10 cellular contexts compared by ENCODE assay signal in genomic region chr6:11025911-11026635, GRCh38. TPM values are rescaled to one million over a fixed set of nuclear protein-coding genes. Genes with fewer than 3 reads are reported as not detected.
DNase-seq lines count a peak whose midpoint lies in the region; ATAC-seq and TF ChIP-seq lines count a peak whose summit lies in the region.
"Had no signal": no experiment of that assay in that cellular context is flagged by ENCODE, and none has a peak within 500 bp of the region (broad histone marks: within the 10 kb centered on the region; RNA-seq: fewer than 3 reads in every experiment).

No MANE protein-coding gene starts in this region.

- H3K27me3 ChIP-seq in cardiac muscle cell = no peaks in the 10 kb centered on the region

- no peak overlapping the region for H3K4me3 Mint-ChIP-seq in CD14-positive monocyte

- H3K4me1 ChIP-seq in cardiac muscle cell (ENCODE audit: low read depth) = peaks cover 13% of the 10 kb centered on the region

- TF ChIP-seq CTCF in cardiac muscle cell (IDR thresholded peaks at IDR 0.05; ENCODE audit: low read depth, low read length) (no peak), CD14-positive monocyte (IDR thresholded peaks at IDR 0.05) (no peak)

- H3K27me3 Mint-ChIP-seq in CD14-positive monocyte (ENCODE audit: low read depth in 3 of 3) = peaks cover 17 to 24% (median 21%) of the 10 kb centered on the region in 3 donors

- peaks cover 0 to 1% (median 0%) of the 10 kb centered on the region in 7 donors for H3K9me3 Mint-ChIP-seq in CD14-positive monocyte

- DNase-seq in cardiac muscle cell (ENCODE audit: low read depth in 1 of 2, low spot score in 1 of 2) (peak in 1 of 2 donors; percentile 57), NCI-H187 treated with DMSO at 0.1 percent for 48 hours (lab: John Stamatoyannopoulos, UW) (no peak), H4 (ENCODE audit: low spot score) (no peak), CD14-positive monocyte (ENCODE audit: low spot score) (no peak)
- DNase-seq in activated effector memory CD4-positive, alpha-beta T cell treated with anti-CD3 and anti-CD28 coated beads, Interleukin-2, amount 50 U/mL, for 16 hours = no peak
- DNase-seq: DND-41 had no signal

- no peaks in the 10 kb centered on the region for H3K4me1 Mint-ChIP-seq in CD14-positive monocyte

- H3K27ac Mint-ChIP-seq in CD14-positive monocyte = no peak overlapping the region

- no peaks in the 10 kb centered on the region for H3K9me3 ChIP-seq in cardiac muscle cell (ENCODE audit: low read depth)

- ATAC-seq in GM18505 (IDR thresholded peaks at IDR 0.05; ENCODE audit: unreplicated experiment) = peak; percentile 83
- peak; percentile 82 for ATAC-seq in GM21717 (IDR thresholded peaks at IDR 0.05; ENCODE audit: unreplicated experiment)
- peak; percentile 78 for ATAC-seq in HG03565 (IDR thresholded peaks at IDR 0.05; ENCODE audit: unreplicated experiment)

- peak overlapping the region; percentile 4 for H3K27ac ChIP-seq in cardiac muscle cell

- no peaks in the 10 kb centered on the region for H3K36me3 ChIP-seq in cardiac muscle cell

- peak overlapping the region; percentile 10 for H3K4me3 ChIP-seq in cardiac muscle cell

- no peaks in the 10 kb centered on the region for H3K36me3 Mint-ChIP-seq in CD14-positive monocyte

- TF ChIP-seq POLR2A in GM18505 (IDR thresholded peaks at IDR 0.05; ENCODE audit: borderline replicate concordance, extremely low read depth, insufficient read depth, insufficient read length) = no peak

- intact Hi-C loops in CD14-positive monocyte (cut with micrococcal nuclease) = no loop called here

RNA-seq across cellular contexts. Expression of gene ELOVL2, which starts 18.0 kb away (rescaled TPM):
- 0.06 and 0.63 TPM in 2 replicates for total RNA-seq in cardiac muscle cell
- polyA plus RNA-seq in cardiac muscle cell (0.12 TPM in 1 of 2 replicates, not detected in the other), CD14-positive monocyte (not detected)
- total RNA-seq in H4 (2014; rRNA removed; shearing (Covaris generic)) = 0.58 and 0.85 TPM in 2 replicates
- total RNA-seq: pulmonary artery endothelial cell had no signal
